In genomic region chr12:99282086-99282485, GRCh38 we compare ENCODE assay signal across 16 cellular contexts.
DNase-seq lines count a peak whose midpoint lies in the region; TF ChIP-seq lines count a peak whose summit lies in the region.
"Had no signal": no experiment of that assay in that cellular context is flagged by ENCODE, and none has a peak within 500 bp of the region (broad histone marks: within the 10 kb centered on the region; RNA-seq: fewer than 3 reads in every experiment).

No MANE protein-coding gene starts in this region.

- H2AK5ac ChIP-seq in neuronal stem cell (ENCODE audit: low read depth, low read length) = no peak overlapping the region

- H2AFZ ChIP-seq in OCI-LY7 (ENCODE audit: low read length) (peak overlapping the region; percentile 78; the same call in 1 of the 2 replicates), neuronal stem cell (ENCODE audit: low read length) (peak overlapping the region; percentile 47)
- H2AFZ ChIP-seq: GM23248 had no signal

- BruUV-seq in OCI-LY7 (replicated peaks; lab: Mats Ljungman, UMichigan) = no TSS peak

- POLR2A ChIA-PET in OCI-LY7 (lab: Charles Lee) = interaction anchor here (0.7 to 1.9 kb wide), 3 partner anchors 9 to 337 kb away, joined by 3 to 14 read pairs (median 3); no protein-coding TSS in a partner anchor

- H3K9me3 ChIP-seq in OCI-LY7 (ENCODE audit: low read length) = 0 out of 2 replicates have a peak, but pooled peaks cover under 1% of the 10 kb centered on the region
- H3K9me3 ChIP-seq in neuronal stem cell (replicated peaks in 1 of 2; ENCODE audit: control insufficient read depth in 2 of 2, insufficient read depth in 1 of 2, low read depth in 1 of 2, low read length in 2 of 2) = no peaks in the 10 kb centered on the region
- H3K9me3 ChIP-seq: A549, BE2C had no signal

- no CpG with 5 or more reads among the region's 1 CpG for WGBS in neuronal stem cell (ENCODE audit: extremely low coverage in 2 of 2, insufficient read length in 2 of 2, insufficient replicate concordance in 1 of 2), 2 donors

- no peaks in the 10 kb centered on the region for H3K27me3 ChIP-seq in neuronal stem cell (ENCODE audit: control insufficient read depth in 3 of 3, insufficient read depth in 3 of 3, low read depth in 1 of 3, low read length in 3 of 3)
- H3K27me3 ChIP-seq: BE2C had no signal

- peaks cover 38% of the 10 kb centered on the region for H3K4me1 ChIP-seq in OCI-LY7 (ENCODE audit: insufficient read depth, low read length, poor library complexity, severe bottlenecking)
- H3K4me1 ChIP-seq in neuronal stem cell (ENCODE audit: control insufficient read depth in 2 of 2, insufficient read depth in 1 of 2, low read depth in 1 of 2, low read length in 2 of 2) = peaks cover 11 to 21% of the 10 kb centered on the region in 2 donors
- H3K4me1 ChIP-seq: A549, BE2C had no signal

- H3K9ac ChIP-seq in neuronal stem cell (ENCODE audit: low read depth, low read length, poor library complexity) = no peak overlapping the region
- H3K9ac ChIP-seq: GM23248 had no signal

- TF ChIP-seq CTCF in OCI-LY7 (conservative IDR thresholded peaks at IDR 0.05; ENCODE audit: low read length) = no peak

- no peak overlapping the region for H3K23ac ChIP-seq in neuronal stem cell (ENCODE audit: low read depth, low read length, poor library complexity)

- H3K4ac ChIP-seq in neuronal stem cell (ENCODE audit: low read length) = no peak overlapping the region

- H3K79me1 ChIP-seq in neuronal stem cell (ENCODE audit: low read depth, low read length) = no peaks in the 10 kb centered on the region

- H4K8ac ChIP-seq in neuronal stem cell (ENCODE audit: low read depth, low read length) = no peak overlapping the region

- peak; percentile 13 for DNase-seq in DMS53 treated with DMSO at 0.1 percent for 48 hours (lab: John Stamatoyannopoulos, UW; ENCODE audit: unreplicated experiment)
- DNase-seq in OCI-LY7 (ENCODE audit: low spot score) = peak; percentile 84
- peak; percentile 19 for DNase-seq in kidney tubule cell (ENCODE audit: low spot score)
- no peak for DNase-seq in neuronal stem cell (ENCODE audit: low spot score)
- no peak for DNase-seq in activated CD4-positive, alpha-beta T cell treated with anti-CD3 and anti-CD28 coated beads for 48 hours
- no peak for DNase-seq in NCI-H2029 treated with DMSO at 0.1 percent for 48 hours (lab: John Stamatoyannopoulos, UW)
- DNase-seq in NCI-H2196 treated with DMSO at 0.1 percent for 48 hours (lab: John Stamatoyannopoulos, UW; ENCODE audit: unreplicated experiment) = no peak
- DNase-seq: BE2C; CD8-positive, alpha-beta T cell; COR-L47; DMS153; GF-D8; GM23248; IMR-90 had no signal

- CTCF ChIA-PET in OCI-LY7 (lab: Charles Lee; ENCODE audit: unreplicated experiment) = no interaction called here

- no peaks in the 10 kb centered on the region for H3K79me2 ChIP-seq in OCI-LY7 (ENCODE audit: insufficient read depth, low read depth, low read length)

- H3K4me3 ChIP-seq in OCI-LY7 (ENCODE audit: low read depth, low read length, poor library complexity, severe bottlenecking) = peak overlapping the region; percentile 33
- H3K4me3 ChIP-seq in neuronal stem cell (ENCODE audit: low read length in 2 of 2) = no peak overlapping the region
- H3K4me3 ChIP-seq: A549, GM23248 had no signal

- H3K9me2 ChIP-seq in OCI-LY7 (ENCODE audit: insufficient read depth, low read length) = no peaks in the 10 kb centered on the region

- no peak overlapping the region for H2BK5ac ChIP-seq in neuronal stem cell (ENCODE audit: low read length)

- H3K18ac ChIP-seq in neuronal stem cell (ENCODE audit: low read length) = no peak overlapping the region

- H4K20me1 ChIP-seq in OCI-LY7 (ENCODE audit: insufficient read depth, low read length) = no peaks in the 10 kb centered on the region

- no peak overlapping the region for H2BK12ac ChIP-seq in neuronal stem cell (ENCODE audit: low read length)

- H3K27ac ChIP-seq in OCI-LY7 (ENCODE audit: low read depth, low read length, poor library complexity, severe bottlenecking) (peak overlapping the region; percentile 77), neuronal stem cell (replicated peaks; ENCODE audit: low read length) (peak overlapping the region; percentile 77)
- H3K27ac ChIP-seq: A549, GM23248, HL-60 had no signal

- H4K91ac ChIP-seq in neuronal stem cell (ENCODE audit: low read depth, low read length, poor library complexity) = no peak overlapping the region

- no peak overlapping the region for H2BK15ac ChIP-seq in neuronal stem cell (ENCODE audit: low read length)

- H3K4me2 ChIP-seq in OCI-LY7 (ENCODE audit: low read length) (peak overlapping the region; percentile 59), neuronal stem cell (ENCODE audit: insufficient read depth, low read length, poor library complexity, severe bottlenecking) (no peak overlapping the region)
- H3K4me2 ChIP-seq: A549 had no signal

- intact Hi-C loops in OCI-LY7 (cut with micrococcal nuclease; ENCODE audit: unreplicated experiment) = loop anchor here (5.0 kb wide), 1 partner anchor 110 kb away; no protein-coding TSS in a partner anchor

- H3K36me3 ChIP-seq in OCI-LY7 (ENCODE audit: insufficient read depth, low read length) (no peaks in the 10 kb centered on the region; the same call in 1 of the 2 replicates), neuronal stem cell (replicated peaks in 1 of 2; ENCODE audit: control insufficient read depth in 2 of 2, insufficient read depth in 2 of 2, low read length in 2 of 2) (no peaks in the 10 kb centered on the region)
- H3K36me3 ChIP-seq: BE2C had no signal

- H2BK120ac ChIP-seq in neuronal stem cell (ENCODE audit: low read depth, low read length) = no peak overlapping the region

- H3K14ac ChIP-seq in neuronal stem cell (ENCODE audit: low read length) = no peak overlapping the region

Comparison
In these comparisons a context has a peak if more than half of its experiments do, and no peak if none do; other contexts are left out.
1. DNase-seq: peak in DMS53 treated with DMSO at 0.1 percent for 48 hours (single experiment), OCI-LY7 (single experiment) and kidney tubule cell (single experiment); none in neuronal stem cell (single experiment), activated CD4-positive, alpha-beta T cell treated with anti-CD3 and anti-CD28 coated beads for 48 hours (single experiment), NCI-H2029 treated with DMSO at 0.1 percent for 48 hours (single experiment) and NCI-H2196 treated with DMSO at 0.1 percent for 48 hours (single experiment).